9 cellular contexts compared by ENCODE assay signal in the genomic region with DNA sequence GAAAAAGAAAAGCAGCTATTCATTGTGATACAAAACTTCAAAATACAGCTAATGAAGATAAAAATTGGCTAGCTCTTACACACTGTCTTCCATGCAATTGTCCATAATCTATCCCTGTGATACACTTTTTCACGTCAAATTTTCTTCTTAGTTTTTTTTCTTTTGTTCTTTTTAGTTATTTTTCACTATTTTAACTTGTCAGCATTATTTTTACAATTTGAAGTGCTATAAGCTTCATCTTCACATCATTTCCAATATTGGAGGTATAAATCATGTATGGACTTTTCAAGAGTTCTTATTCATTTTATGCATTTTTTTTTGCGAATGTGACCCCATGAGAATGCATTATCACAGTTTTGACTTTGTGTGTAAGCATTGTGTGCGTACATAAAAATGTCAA. TPM values are rescaled to one million over a fixed set of nuclear protein-coding genes. Genes with fewer than 3 reads are reported as not detected.
"Had no signal": no experiment of that assay in that cellular context is flagged by ENCODE, and none has a peak within 500 bp of the region (broad histone marks: within the 10 kb centered on the region; RNA-seq: fewer than 3 reads in every experiment).

No MANE protein-coding gene starts in this region.

- H3K4me3 ChIP-seq: GM12878 had no signal

- DNase-seq: GDM1, GF-D8 had no signal

- ATAC-seq: GM12878 had no signal

- FAIRE-seq: G401.6, GM12878, GM12891, GM12892, GM18507, GM19239 had no signal

RNA-seq across cellular contexts. Expression of a gene that starts 4.1 kb away (rescaled TPM):
- total RNA-seq: G401, GM12878 had no signal
- polyA plus RNA-seq: GM12878 had no signal

RNA-seq across cellular contexts. Expression of a gene that starts 51.9 kb away (rescaled TPM):
- total RNA-seq: G401, GM12878 had no signal
- polyA plus RNA-seq: GM12878 had no signal
